Comparison of ENCODE assay signal across 8 cellular contexts in the genomic region with DNA sequence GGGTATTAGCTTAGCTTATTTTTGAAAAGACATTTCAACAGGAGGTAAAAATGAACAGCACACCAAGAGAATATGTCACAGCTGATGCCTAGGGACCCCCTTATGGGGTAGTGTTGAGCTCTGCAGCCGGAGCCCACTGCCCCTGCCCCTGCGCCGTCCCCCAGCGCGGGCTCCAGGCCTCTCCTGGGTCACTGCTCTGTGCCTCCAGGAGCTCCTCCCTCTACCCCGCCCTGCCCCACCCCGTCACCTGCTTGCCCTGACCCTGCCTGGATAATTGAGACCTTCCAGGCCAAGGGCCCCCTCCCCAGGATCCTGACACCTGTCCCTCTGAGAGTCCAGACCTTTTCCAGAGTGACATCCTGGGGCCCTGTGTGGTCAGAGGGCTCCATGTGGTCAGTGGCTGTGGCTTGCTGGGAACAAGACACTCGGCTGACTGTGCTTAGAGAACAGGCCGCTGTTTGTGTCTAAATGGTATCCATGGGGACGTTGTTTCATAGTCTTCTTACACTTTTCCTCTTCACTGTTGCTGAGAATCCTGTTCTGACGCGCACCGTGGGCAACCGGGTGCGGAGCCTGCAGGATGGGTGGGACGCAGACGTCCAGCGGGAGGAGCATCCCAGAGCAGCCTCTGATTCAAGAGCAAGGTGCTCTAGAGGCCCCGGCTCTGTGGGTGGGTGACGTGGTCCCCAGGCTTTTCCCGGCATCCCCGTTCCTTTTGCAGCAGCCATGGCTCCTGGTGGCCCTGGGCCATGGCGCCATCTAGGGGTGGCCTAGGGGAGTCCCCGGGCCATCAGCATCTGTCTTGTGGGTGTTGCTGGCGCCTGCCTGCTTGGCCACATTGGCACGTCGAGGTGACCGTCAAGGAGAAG. TPM values are rescaled to one million over a fixed set of nuclear protein-coding genes. Genes with fewer than 3 reads are reported as not detected.
DNase-seq lines count a peak whose midpoint lies in the region; ATAC-seq and TF ChIP-seq lines count a peak whose summit lies in the region.

No MANE protein-coding gene starts in this region.

- CTCF ChIA-PET in activated naive CD4-positive, alpha-beta T cell treated with anti-CD3 and anti-CD28 coated beads for 36 hours (lab: Charles Lee) = interaction anchor here (0.6 to 1.2 kb wide), 4 partner anchors 12 to 34 kb away, joined by 3 to 4 read pairs (median 4); a partner anchor contains a TSS

- intact Hi-C loops in activated naive CD4-positive, alpha-beta T cell treated with anti-CD3 and anti-CD28 coated beads for 36 hours (cut with micrococcal nuclease) = loop anchor here (1.0 kb wide), 1 partner anchor 31 kb away; no protein-coding TSS in a partner anchor
- intact Hi-C loops in gastrocnemius medialis (cut with DNase I; ENCODE audit: low total_unique reads) = loop anchor here (2.0 kb wide), 1 partner anchor 32 kb away; no protein-coding TSS in a partner anchor

- no peaks in the 10 kb centered on the region for H3K9me3 ChIP-seq in CD4-positive, CD25-positive, alpha-beta regulatory T cell (ENCODE audit: control insufficient read depth in 2 of 2, low read length in 2 of 2)
- H3K9me3 ChIP-seq in cardiac muscle cell (ENCODE audit: low read depth) (no peaks in the 10 kb centered on the region), gastrocnemius medialis (no peaks in the 10 kb centered on the region)

- no peaks in the 10 kb centered on the region for H3K9me3 Mint-ChIP-seq in CD4-positive, CD25-positive, alpha-beta regulatory T cell
- no peaks in the 10 kb centered on the region for H3K9me3 Mint-ChIP-seq in activated naive CD4-positive, alpha-beta T cell treated with anti-CD3 and anti-CD28 coated beads for 36 hours

- no peak for TF ChIP-seq POLR2A in gastrocnemius medialis (IDR thresholded peaks at IDR 0.05)

- in situ Hi-C loops in gastrocnemius medialis (cut with MboI; ENCODE audit: low sequenced_read_pairs in 4 of 4) = no loop called here

- H3K36me3 Mint-ChIP-seq in CD4-positive, CD25-positive, alpha-beta regulatory T cell = peaks cover 8% of the 10 kb centered on the region
- H3K36me3 Mint-ChIP-seq in activated naive CD4-positive, alpha-beta T cell treated with anti-CD3 and anti-CD28 coated beads for 36 hours (ENCODE audit: low read depth) = peaks cover 2% of the 10 kb centered on the region

- H3K4me3 ChIP-seq in CD4-positive, CD25-positive, alpha-beta regulatory T cell (ENCODE audit: low read depth, low read length) = no peak overlapping the region
- H3K4me3 ChIP-seq in cardiac muscle cell (no peak overlapping the region), gastrocnemius medialis (no peak overlapping the region)

- H3K27me3 Mint-ChIP-seq in CD4-positive, CD25-positive, alpha-beta regulatory T cell = no peaks in the 10 kb centered on the region
- no peaks in the 10 kb centered on the region for H3K27me3 Mint-ChIP-seq in activated naive CD4-positive, alpha-beta T cell treated with anti-CD3 and anti-CD28 coated beads for 36 hours (ENCODE audit: low read depth)

- no peaks in the 10 kb centered on the region for H3K4me1 ChIP-seq in CD4-positive, CD25-positive, alpha-beta regulatory T cell (ENCODE audit: control insufficient read depth, insufficient read depth, low read length, poor library complexity, severe bottlenecking)
- H3K4me1 ChIP-seq in cardiac muscle cell (ENCODE audit: low read depth) (no peaks in the 10 kb centered on the region), gastrocnemius medialis (peaks cover 11 to 13% of the 10 kb centered on the region in 2 donors)

- peak in 1 of 2 donors; percentile 48 for ATAC-seq in CD4-positive, CD25-positive, alpha-beta regulatory T cell (ENCODE audit: low read depth in 2 of 2)
- ATAC-seq in gastrocnemius medialis (peak; percentile 73 to 94), GM18517 (IDR thresholded peaks at IDR 0.05; ENCODE audit: unreplicated experiment) (no peak)

- peak overlapping the region in 1 of 3 donors; percentile 30 for H3K27ac Mint-ChIP-seq in CD4-positive, CD25-positive, alpha-beta regulatory T cell
- H3K27ac Mint-ChIP-seq in activated naive CD4-positive, alpha-beta T cell treated with anti-CD3 and anti-CD28 coated beads for 36 hours = no peak overlapping the region

- no peak overlapping the region for H3K27ac ChIP-seq in CD4-positive, CD25-positive, alpha-beta regulatory T cell (ENCODE audit: insufficient read depth, low read length, poor library complexity, severe bottlenecking)
- peak overlapping the region; percentile 57 for H3K27ac ChIP-seq in cardiac muscle cell
- peak overlapping the region in 2 of 4 donors; percentile 28 to 41 for H3K27ac ChIP-seq in gastrocnemius medialis

- TF ChIP-seq CTCF in cardiac muscle cell (IDR thresholded peaks at IDR 0.05; ENCODE audit: low read depth, low read length) = peak; percentile 42
- TF ChIP-seq CTCF in gastrocnemius medialis (IDR thresholded peaks at IDR 0.05 in 4 of 5, conservative IDR thresholded peaks at IDR 0.05 in 1 of 5) = peak; percentile 67 to 89 (median 80)

- H3K4me3 Mint-ChIP-seq in CD4-positive, CD25-positive, alpha-beta regulatory T cell = peak overlapping the region in 1 of 4 donors; percentile 58
- no peak overlapping the region for H3K4me3 Mint-ChIP-seq in activated naive CD4-positive, alpha-beta T cell treated with anti-CD3 and anti-CD28 coated beads for 36 hours

- no peaks in the 10 kb centered on the region for H3K36me3 ChIP-seq in CD4-positive, CD25-positive, alpha-beta regulatory T cell (ENCODE audit: control insufficient read depth, insufficient read depth, low read length)
- H3K36me3 ChIP-seq in cardiac muscle cell (no peaks in the 10 kb centered on the region), gastrocnemius medialis (no peaks in the 10 kb centered on the region)

- peaks cover 3 to 13% (median 9%) of the 10 kb centered on the region in 4 donors for H3K4me1 Mint-ChIP-seq in CD4-positive, CD25-positive, alpha-beta regulatory T cell
- peaks cover 10% of the 10 kb centered on the region for H3K4me1 Mint-ChIP-seq in activated naive CD4-positive, alpha-beta T cell treated with anti-CD3 and anti-CD28 coated beads for 36 hours (ENCODE audit: low read depth)

- peak; percentile 33 to 54 (median 50) for DNase-seq in CD4-positive, CD25-positive, alpha-beta regulatory T cell
- DNase-seq in NCI-H1694 (lab: John Stamatoyannopoulos, UW) (peak; percentile 40), cardiac muscle cell (ENCODE audit: low read depth in 1 of 2, low spot score in 1 of 2) (peak in 1 of 2 donors; percentile 55), gastrocnemius medialis (peak in 1 of 2 donors; percentile 65), NCI-H1436 treated with DMSO at 0.1 percent for 48 hours (lab: John Stamatoyannopoulos, UW) (no peak), NCI-H526 (lab: John Stamatoyannopoulos, UW) (no peak)
- DNase-seq in activated naive CD4-positive, alpha-beta T cell treated with anti-CD3 and anti-CD28 coated beads for 36 hours = peak; percentile 66

- no peaks in the 10 kb centered on the region for H3K27me3 ChIP-seq in CD4-positive, CD25-positive, alpha-beta regulatory T cell (ENCODE audit: control insufficient read depth, insufficient read depth, low read length)
- H3K27me3 ChIP-seq in cardiac muscle cell (no peaks in the 10 kb centered on the region), gastrocnemius medialis (no peaks in the 10 kb centered on the region)

RNA-seq across cellular contexts. Expression of a gene that starts 20.0 kb away (rescaled TPM):
- total RNA-seq in CD4-positive, CD25-positive, alpha-beta regulatory T cell = 0.22 TPM
- polyA plus RNA-seq in CD4-positive, CD25-positive, alpha-beta regulatory T cell = not detected
- total RNA-seq in activated naive CD4-positive, alpha-beta T cell treated with anti-CD3 and anti-CD28 coated beads for 36 hours = under 1 TPM; 0.10 to 0.25 TPM
- total RNA-seq in cardiac muscle cell (85.8 and 125 TPM in 2 replicates), gastrocnemius medialis (1 to 10 TPM in 3 of 4 donors, under 1 TPM in 1; 0.12 to 3.2 (median 1.3) TPM)
- polyA plus RNA-seq in cardiac muscle cell = 79.6 and 105 TPM in 2 replicates

RNA-seq across cellular contexts. Expression of a gene that starts 20.9 kb away (rescaled TPM):
- 12.1 TPM for total RNA-seq in CD4-positive, CD25-positive, alpha-beta regulatory T cell
- 1 to 10 TPM; 6.8 to 9.6 (median 8.2) TPM for polyA plus RNA-seq in CD4-positive, CD25-positive, alpha-beta regulatory T cell
- total RNA-seq in activated naive CD4-positive, alpha-beta T cell treated with anti-CD3 and anti-CD28 coated beads for 36 hours = 1 to 10 TPM; 6.3 to 7.3 TPM
- total RNA-seq in cardiac muscle cell (40.7 and 45.9 TPM in 2 replicates), gastrocnemius medialis (10 to 100 TPM; 15.6 to 29.3 (median 21.4) TPM)
- polyA plus RNA-seq in cardiac muscle cell = 30.8 and 36.9 TPM in 2 replicates

RNA-seq across cellular contexts. Expression of a gene that starts 25.4 kb away (rescaled TPM):
- total RNA-seq in CD4-positive, CD25-positive, alpha-beta regulatory T cell = 45.3 TPM
- polyA plus RNA-seq in CD4-positive, CD25-positive, alpha-beta regulatory T cell = 100 to 1,000 TPM in 2 of 4 donors, 10 to 100 TPM in 2; 82.7 to 133 (median 102) TPM
- total RNA-seq in activated naive CD4-positive, alpha-beta T cell treated with anti-CD3 and anti-CD28 coated beads for 36 hours = 100 to 1,000 TPM; 121 to 122 TPM
- 196 and 201 TPM in 2 replicates for total RNA-seq in cardiac muscle cell
- polyA plus RNA-seq in cardiac muscle cell = 153 and 181 TPM in 2 replicates
- total RNA-seq in gastrocnemius medialis = 100 to 1,000 TPM; 114 to 212 (median 141) TPM

RNA-seq across cellular contexts. Expression of a gene that starts 30.9 kb away (rescaled TPM):
- 10.5 TPM for total RNA-seq in CD4-positive, CD25-positive, alpha-beta regulatory T cell
- polyA plus RNA-seq in CD4-positive, CD25-positive, alpha-beta regulatory T cell = 10 to 100 TPM; 18.0 to 23.1 (median 18.4) TPM
- 10 to 100 TPM; 31.5 to 35.2 TPM for total RNA-seq in activated naive CD4-positive, alpha-beta T cell treated with anti-CD3 and anti-CD28 coated beads for 36 hours
- total RNA-seq in cardiac muscle cell (123 and 144 TPM in 2 replicates), gastrocnemius medialis (100 to 1,000 TPM in 3 of 4 donors, 10 to 100 TPM in 1; 59.6 to 155 (median 114) TPM)
- polyA plus RNA-seq in cardiac muscle cell = 131 and 146 TPM in 2 replicates

RNA-seq across cellular contexts. Expression of a gene that starts 38.4 kb away (rescaled TPM):
- 11.4 TPM for total RNA-seq in CD4-positive, CD25-positive, alpha-beta regulatory T cell
- polyA plus RNA-seq in CD4-positive, CD25-positive, alpha-beta regulatory T cell = 1 to 10 TPM in 2 of 4 donors, under 1 TPM in 2; 0.89 to 2.5 (median 1.1) TPM
- total RNA-seq in activated naive CD4-positive, alpha-beta T cell treated with anti-CD3 and anti-CD28 coated beads for 36 hours = 10 to 100 TPM; 65.9 to 66.9 TPM
- total RNA-seq in cardiac muscle cell (25.6 and 26.5 TPM in 2 replicates), gastrocnemius medialis (1 to 10 TPM; 2.9 to 9.8 (median 6.5) TPM)
- 28.1 and 32.3 TPM in 2 replicates for polyA plus RNA-seq in cardiac muscle cell

Comparison
In these comparisons a context has a peak if more than half of its experiments do, and no peak if none do; other contexts are left out.
1. DNase-seq: peak in CD4-positive, CD25-positive, alpha-beta regulatory T cell (3 of 3), NCI-H1694 (single experiment) and activated naive CD4-positive, alpha-beta T cell treated with anti-CD3 and anti-CD28 coated beads for 36 hours (single experiment); none in NCI-H1436 treated with DMSO at 0.1 percent for 48 hours (single experiment) and NCI-H526 (0 of 2).
2. RNA of a gene that starts 20.0 kb away (total RNA-seq): 85.8 to 125 TPM in cardiac muscle cell; 0.12 to 3.2 TPM in gastrocnemius medialis, 0.10 to 0.25 TPM in activated naive CD4-positive, alpha-beta T cell treated with anti-CD3 and anti-CD28 coated beads for 36 hours and 0.22 TPM in CD4-positive, CD25-positive, alpha-beta regulatory T cell (single experiment); every median in the first group is over 10 times any median in the second.